Comparison of ENCODE assay signal across 25 cellular contexts in the genomic region with DNA sequence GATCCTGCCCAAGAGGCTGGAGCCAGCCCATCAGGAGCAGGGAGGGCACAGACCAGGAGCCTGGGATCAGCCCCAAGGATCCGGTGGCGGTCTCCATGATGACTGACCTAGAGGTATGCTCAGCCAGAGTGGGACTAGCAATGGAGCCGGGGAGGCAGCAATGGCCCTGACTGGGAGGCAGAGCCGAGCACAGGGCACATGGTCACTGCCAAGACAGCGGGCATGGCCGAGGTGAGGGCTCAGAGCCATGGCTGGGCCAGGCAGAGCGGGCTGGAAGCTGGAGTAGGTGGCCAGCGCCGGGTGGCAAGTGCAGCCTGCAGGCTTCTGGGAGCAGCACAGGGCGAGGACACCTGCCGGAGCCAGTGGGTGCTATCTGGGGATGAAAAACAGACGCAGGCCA.
"Had no signal": no experiment of that assay in that cellular context is flagged by ENCODE, and none has a peak within 500 bp of the region (broad histone marks: within the 10 kb centered on the region; RNA-seq: fewer than 3 reads in every experiment).

No MANE protein-coding gene starts in this region.

- H3K36me3 ChIP-seq: heart right ventricle, left ventricle myocardium inferior, neural progenitor cell, ovary, right atrium auricular region, right lobe of liver, stomach, thyroid gland, transverse colon, upper lobe of left lung, vagina had no signal

- H3K9me3 ChIP-seq: heart right ventricle, left ventricle myocardium inferior, ovary, right atrium auricular region, right lobe of liver, stomach, testis, thyroid gland, transverse colon, upper lobe of left lung, vagina had no signal

- H2AFZ ChIP-seq: hepatocyte, neural progenitor cell had no signal

- H3K4me1 ChIP-seq: heart right ventricle, left ventricle myocardium inferior, neural progenitor cell, right atrium auricular region, right lobe of liver, stomach, testis, thyroid gland, transverse colon, upper lobe of left lung, vagina had no signal

- H3K4me3 ChIP-seq: heart right ventricle, hepatocyte, left ventricle myocardium inferior, lung, neural progenitor cell, ovary, right atrium auricular region, right lobe of liver, smooth muscle cell, stomach, testis, thyroid gland, transverse colon, upper lobe of left lung, vagina had no signal

- H3K9ac ChIP-seq: neural progenitor cell had no signal

- H3K4me2 ChIP-seq: hepatocyte, neural progenitor cell, smooth muscle cell had no signal

- DNase-seq: heart right ventricle; islet precursor cell; left ventricle myocardium inferior; naive B cell; natural killer cell; nephron progenitor cell; ovary; right lobe of liver; stimulated activated CD4-positive, alpha-beta T cell treated with anti-CD3 and anti-CD28 coated beads, Interleukin-1b, Interleukin-23, amount 100 ng/mL, for 48 hours; stimulated activated CD4-positive, alpha-beta T cell treated with anti-CD3 and anti-CD28 coated beads, Interleukin-2, amount 100 ng/mL, for 48 hours; stimulated activated CD4-positive, alpha-beta T cell treated with anti-CD3 and anti-CD28 coated beads, Interleukin-4, amount 100 ng/mL, for 4 hours; stimulated activated CD8-positive, alpha-beta memory T cell treated with anti-CD3 and anti-CD28 coated beads, Interleukin-4, amount 100 ng/mL, for 48 hours; stimulated activated naive B cell treated with anti-CD40 and anti-IgM and Interleukin-4, amounts not matched to agents 10 μg/mL and 1 μg/mL and 100 μg/mL, for 72 hours; stimulated activated naive CD8-positive, alpha-beta T cell treated with anti-CD3 and anti-CD28 coated beads, Interleukin-15, Interleukin-2, amounts not matched to agents 100 U/mL and 50 U/mL, for 24 hours; stomach; testis; thyroid gland; transverse colon; upper lobe of left lung had no signal

- H3K27me3 ChIP-seq: hepatocyte, neural progenitor cell, ovary, right atrium auricular region, right lobe of liver, testis, thyroid gland, transverse colon, upper lobe of left lung, vagina had no signal

- H3K27ac ChIP-seq: heart right ventricle, hepatocyte, left ventricle myocardium inferior, neural progenitor cell, ovary, right atrium auricular region, right lobe of liver, stomach, testis, thyroid gland, transverse colon, upper lobe of left lung, vagina had no signal
